ENCODE assay signal across 16 cellular contexts in genomic region chr6:38432479-38432878, GRCh38.
A peak's percentile ranks its signal among the peaks of the same experiment; 100 is the strongest.
DNase-seq lines count a peak whose midpoint lies in the region; ATAC-seq and TF ChIP-seq lines count a peak whose summit lies in the region.
"Had no signal": no experiment of that assay in that cellular context is flagged by ENCODE, and none has a peak within 500 bp of the region (broad histone marks: within the 10 kb centered on the region; RNA-seq: fewer than 3 reads in every experiment).

No MANE protein-coding gene starts in this region.

- H3K27me3 Mint-ChIP-seq in activated naive CD4-positive, alpha-beta T cell treated with anti-CD3 and anti-CD28 coated beads for 36 hours (ENCODE audit: low read depth) = no peaks in the 10 kb centered on the region
- no peaks in the 10 kb centered on the region for H3K27me3 Mint-ChIP-seq in activated naive CD4-positive, alpha-beta T cell treated with anti-CD3 and anti-CD28 coated beads, Interleukin-2, amount 10 ng/mL, durations not matched to agents 7 days and 5 days
- H3K27me3 Mint-ChIP-seq in endodermal cell (ENCODE audit: insufficient read depth) = no peaks in the 10 kb centered on the region
- H3K27me3 Mint-ChIP-seq: activated CD4-positive, alpha-beta T cell treated with anti-CD3 and anti-CD28 coated beads, Interleukin-2, amount 10 ng/mL, durations not matched to agents 24 days and 14 days had no signal

- CTCF ChIA-PET in activated naive CD4-positive, alpha-beta T cell treated with anti-CD3 and anti-CD28 coated beads for 36 hours (lab: Charles Lee) = interaction anchor here (0.5 kb wide), 1 partner anchor 589 kb away, joined by 3 read pairs; no protein-coding TSS in a partner anchor
- CTCF ChIA-PET in activated naive CD4-positive, alpha-beta T cell treated with anti-CD3 and anti-CD28 coated beads, Interleukin-2, amount 10 ng/mL, durations not matched to agents 7 days and 5 days (lab: Charles Lee) = no interaction called here

- WGBS in endodermal cell (ENCODE audit: insufficient coverage in 1 of 2, insufficient read length in 1 of 2), 2 experiments = 80 to 95% methylated on average over 1 of the region's 1 CpG

- H3K9ac ChIP-seq in endodermal cell (ENCODE audit: extremely low read depth, low read length, poor library complexity, severe bottlenecking) = no peak overlapping the region

- intact Hi-C loops in activated naive CD4-positive, alpha-beta T cell treated with anti-CD3 and anti-CD28 coated beads for 36 hours (cut with micrococcal nuclease) = no loop called here

- peaks cover 5% of the 10 kb centered on the region for H3K4me1 ChIP-seq in endodermal cell (ENCODE audit: control insufficient read depth, insufficient read depth, low read length)

- H3K9me3 Mint-ChIP-seq in activated naive CD4-positive, alpha-beta T cell treated with anti-CD3 and anti-CD28 coated beads for 36 hours = peaks cover 3% of the 10 kb centered on the region
- peaks cover 5% of the 10 kb centered on the region for H3K9me3 Mint-ChIP-seq in activated naive CD4-positive, alpha-beta T cell treated with anti-CD3 and anti-CD28 coated beads, Interleukin-2, amount 10 ng/mL, durations not matched to agents 7 days and 5 days
- H3K9me3 Mint-ChIP-seq in endodermal cell = peaks cover 11% of the 10 kb centered on the region
- H3K9me3 Mint-ChIP-seq in stimulated activated effector memory CD8-positive, alpha-beta T cell treated with anti-CD3 and anti-CD28 coated beads, Interleukin-12 subunit alpha, Interleukin-12 subunit beta, amount 100 ng/mL, for 72 hours = no peaks in the 10 kb centered on the region

- no peak overlapping the region for H3K27ac ChIP-seq in endodermal cell (ENCODE audit: low read depth, low read length)
- H3K27ac ChIP-seq: dorsolateral prefrontal cortex had no signal

- no peaks in the 10 kb centered on the region for H3K36me3 ChIP-seq in MG63
- H3K36me3 ChIP-seq in endodermal cell (ENCODE audit: control insufficient read depth, insufficient read depth, low read length) = no peaks in the 10 kb centered on the region

- H3K4me3 Mint-ChIP-seq in activated naive CD4-positive, alpha-beta T cell treated with anti-CD3 and anti-CD28 coated beads for 36 hours = no peak overlapping the region
- H3K4me3 Mint-ChIP-seq in activated naive CD4-positive, alpha-beta T cell treated with anti-CD3 and anti-CD28 coated beads, Interleukin-2, amount 10 ng/mL, durations not matched to agents 7 days and 5 days = no peak overlapping the region
- H3K4me3 Mint-ChIP-seq in endodermal cell = no peak overlapping the region
- H3K4me3 Mint-ChIP-seq in stimulated activated effector memory CD8-positive, alpha-beta T cell treated with anti-CD3 and anti-CD28 coated beads, Interleukin-12 subunit alpha, Interleukin-12 subunit beta, amount 100 ng/mL, for 72 hours = no peak overlapping the region
- H3K4me3 Mint-ChIP-seq: activated CD4-positive, alpha-beta T cell treated with anti-CD3 and anti-CD28 coated beads, Interleukin-2, amount 10 ng/mL, durations not matched to agents 24 days and 14 days; nephron progenitor cell had no signal

- H3K4me3 ChIP-seq in MG63 = no peak overlapping the region
- H3K4me3 ChIP-seq in endodermal cell (ENCODE audit: low read length) = peak overlapping the region; percentile 47
- H3K4me3 ChIP-seq: dorsolateral prefrontal cortex had no signal

- ATAC-seq in stimulated activated effector memory CD8-positive, alpha-beta T cell treated with anti-CD3 and anti-CD28 coated beads, Interleukin-12 subunit alpha, Interleukin-12 subunit beta, amount 100 ng/mL, for 72 hours = peak; percentile 80
- no peak for ATAC-seq in GM18907 (IDR thresholded peaks at IDR 0.05; ENCODE audit: unreplicated experiment)

- peaks cover 13% of the 10 kb centered on the region for H3K4me1 Mint-ChIP-seq in activated naive CD4-positive, alpha-beta T cell treated with anti-CD3 and anti-CD28 coated beads for 36 hours (ENCODE audit: low read depth)
- no peaks in the 10 kb centered on the region for H3K4me1 Mint-ChIP-seq in activated naive CD4-positive, alpha-beta T cell treated with anti-CD3 and anti-CD28 coated beads, Interleukin-2, amount 10 ng/mL, durations not matched to agents 7 days and 5 days
- peaks cover 58% of the 10 kb centered on the region for H3K4me1 Mint-ChIP-seq in endodermal cell
- peaks cover 37% of the 10 kb centered on the region for H3K4me1 Mint-ChIP-seq in stimulated activated effector memory CD8-positive, alpha-beta T cell treated with anti-CD3 and anti-CD28 coated beads, Interleukin-12 subunit alpha, Interleukin-12 subunit beta, amount 100 ng/mL, for 72 hours

- H3K9me3 ChIP-seq in MG63 = peaks cover 6% of the 10 kb centered on the region; the same call in 1 of the 2 replicates
- peaks cover 14% of the 10 kb centered on the region for H3K9me3 ChIP-seq in endodermal cell (ENCODE audit: control insufficient read depth, low read length)

- peaks cover 12% of the 10 kb centered on the region for H3K36me3 Mint-ChIP-seq in activated naive CD4-positive, alpha-beta T cell treated with anti-CD3 and anti-CD28 coated beads for 36 hours (ENCODE audit: low read depth)
- no peaks in the 10 kb centered on the region for H3K36me3 Mint-ChIP-seq in activated naive CD4-positive, alpha-beta T cell treated with anti-CD3 and anti-CD28 coated beads, Interleukin-2, amount 10 ng/mL, durations not matched to agents 7 days and 5 days
- H3K36me3 Mint-ChIP-seq in endodermal cell (ENCODE audit: low read depth) = peaks cover 2% of the 10 kb centered on the region
- H3K36me3 Mint-ChIP-seq in stimulated activated effector memory CD8-positive, alpha-beta T cell treated with anti-CD3 and anti-CD28 coated beads, Interleukin-12 subunit alpha, Interleukin-12 subunit beta, amount 100 ng/mL, for 72 hours = no peaks in the 10 kb centered on the region

- TF ChIP-seq CTCF in endodermal cell (conservative IDR thresholded peaks at IDR 0.05) = no peak

- no peaks in the 10 kb centered on the region for H3K27me3 ChIP-seq in MG63
- H3K27me3 ChIP-seq in endodermal cell (ENCODE audit: control insufficient read depth, insufficient read depth, low read length, poor library complexity, severe bottlenecking) = no peaks in the 10 kb centered on the region
- H3K27me3 ChIP-seq: dorsolateral prefrontal cortex had no signal

- DNase-seq in activated naive CD4-positive, alpha-beta T cell treated with anti-CD3 and anti-CD28 coated beads for 36 hours = peak; percentile 11
- DNase-seq in activated naive CD4-positive, alpha-beta T cell treated with anti-CD3 and anti-CD28 coated beads, Interleukin-2, amount 10 ng/mL, durations not matched to agents 7 days and 5 days = no peak
- DNase-seq in MG63 (peak; percentile 10), endodermal cell (no peak), middle frontal gyrus (ENCODE audit: extremely low spot score, low spot score) (no peak), NCI-H446 treated with DMSO at 0.1 percent for 48 hours (lab: John Stamatoyannopoulos, UW) (no peak)
- no peak for DNase-seq in stimulated activated effector memory CD8-positive, alpha-beta T cell treated with anti-CD3 and anti-CD28 coated beads, Interleukin-12 subunit alpha, Interleukin-12 subunit beta, amount 100 ng/mL, for 72 hours (ENCODE audit: low spot score in 2 of 2)
- DNase-seq: ACHN; activated CD4-positive, alpha-beta T cell treated with anti-CD3 and anti-CD28 coated beads, Interleukin-2, amount 10 ng/mL, durations not matched to agents 24 days and 14 days; dorsolateral prefrontal cortex; KBM-7; NCI-H1417; NCI-H2171 treated with DMSO at 0.1 percent for 48 hours; nephron progenitor cell; SIG-M5 had no signal

- H3K27ac Mint-ChIP-seq in activated naive CD4-positive, alpha-beta T cell treated with anti-CD3 and anti-CD28 coated beads for 36 hours = no peak overlapping the region
- H3K27ac Mint-ChIP-seq in activated naive CD4-positive, alpha-beta T cell treated with anti-CD3 and anti-CD28 coated beads, Interleukin-2, amount 10 ng/mL, durations not matched to agents 7 days and 5 days = no peak overlapping the region
- H3K27ac Mint-ChIP-seq in endodermal cell = peak overlapping the region; percentile 81
- H3K27ac Mint-ChIP-seq in stimulated activated effector memory CD8-positive, alpha-beta T cell treated with anti-CD3 and anti-CD28 coated beads, Interleukin-12 subunit alpha, Interleukin-12 subunit beta, amount 100 ng/mL, for 72 hours = no peak overlapping the region
- H3K27ac Mint-ChIP-seq: activated CD4-positive, alpha-beta T cell treated with anti-CD3 and anti-CD28 coated beads, Interleukin-2, amount 10 ng/mL, durations not matched to agents 24 days and 14 days; nephron progenitor cell had no signal

Comparison
In these comparisons a context has a peak if more than half of its experiments do, and no peak if none do; other contexts are left out.
1. DNase-seq: peak in activated naive CD4-positive, alpha-beta T cell treated with anti-CD3 and anti-CD28 coated beads for 36 hours (single experiment) and MG63 (single experiment); none in activated naive CD4-positive, alpha-beta T cell treated with anti-CD3 and anti-CD28 coated beads, Interleukin-2, amount 10 ng/mL, durations not matched to agents 7 days and 5 days (single experiment), endodermal cell (single experiment), stimulated activated effector memory CD8-positive, alpha-beta T cell treated with anti-CD3 and anti-CD28 coated beads, Interleukin-12 subunit alpha, Interleukin-12 subunit beta, amount 100 ng/mL, for 72 hours (0 of 2), middle frontal gyrus (single experiment) and NCI-H446 treated with DMSO at 0.1 percent for 48 hours (single experiment).